In the genomic region with DNA sequence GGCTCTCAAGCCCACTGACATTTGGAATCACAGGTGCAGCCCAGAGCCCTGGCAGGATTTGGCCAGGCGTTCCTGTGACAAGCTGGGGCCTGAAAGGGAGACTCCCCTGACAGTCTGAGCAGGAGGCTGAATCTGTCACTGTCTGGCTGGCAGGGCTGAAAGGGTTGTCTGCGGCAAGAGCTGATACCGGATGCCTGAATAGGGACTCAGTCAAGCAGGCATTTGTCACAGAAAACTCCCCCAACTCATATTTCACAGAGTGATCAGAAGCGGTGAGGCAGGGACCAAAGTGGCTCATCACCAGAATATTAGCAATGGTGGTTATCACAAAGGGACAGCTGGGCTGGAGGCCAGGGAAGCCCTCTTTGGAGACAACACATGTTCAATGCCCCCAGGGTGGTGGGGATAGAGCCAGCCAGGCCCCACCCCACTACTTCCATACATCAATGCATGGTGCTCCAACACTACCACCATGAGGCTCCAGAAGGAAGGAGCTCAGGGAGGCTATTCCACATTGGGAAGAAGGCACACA, we compare ENCODE assay signal across 19 cellular contexts.
A peak's percentile ranks its signal among the peaks of the same experiment; 100 is the strongest.
DNase-seq lines count a peak whose midpoint lies in the region; ATAC-seq, FAIRE-seq and TF ChIP-seq lines count a peak whose summit lies in the region.
"Had no signal": no experiment of that assay in that cellular context is flagged by ENCODE, and none has a peak within 500 bp of the region (broad histone marks: within the 10 kb centered on the region; RNA-seq: fewer than 3 reads in every experiment).

No MANE protein-coding gene starts in this region.

- TF ChIP-seq CTCF in H1 (IDR thresholded peaks at IDR 0.05; ENCODE audit: control extremely low read depth in 1 of 3, insufficient read depth in 1 of 3, low read depth in 1 of 3, low read length in 3 of 3) = peak in 2 of 3 experiments; percentile 24 to 47; a peak in 2 of 4 replicates
- TF ChIP-seq CTCF in osteocyte (IDR thresholded peaks at IDR 0.05) = peak; percentile 29

- no peak for TF ChIP-seq POLR2A in H1 (IDR thresholded peaks at IDR 0.05; ENCODE audit: control extremely low read depth in 1 of 2, low read depth in 2 of 2, low read length in 2 of 2)

- H3K23ac ChIP-seq in H1 (ENCODE audit: insufficient read length) = no peak overlapping the region

- no peak overlapping the region for H3K14ac ChIP-seq in H1 (ENCODE audit: insufficient read length)

- H2AK5ac ChIP-seq in H1 (ENCODE audit: low read depth, low read length) = no peak overlapping the region

- no peak for TF ChIP-seq EP300 in H1 (IDR thresholded peaks at IDR 0.05; ENCODE audit: borderline replicate concordance in 1 of 2, low read depth in 2 of 2, low read length in 2 of 2)

- H3K79me1 ChIP-seq in H1 (ENCODE audit: low read depth, low read length) = no peaks in the 10 kb centered on the region

- FAIRE-seq in H1 (lab: Jason Lieb, UNC) = no peak
- FAIRE-seq: G401.6, GM18507 had no signal

- H4K20me1 ChIP-seq in H1 (replicated peaks in 1 of 2; ENCODE audit: control insufficient read depth in 1 of 2, insufficient read depth in 2 of 2, low read length in 2 of 2) = no peaks in the 10 kb centered on the region

- H3K9me3 Mint-ChIP-seq in osteocyte (ENCODE audit: unreplicated experiment) = no peaks in the 10 kb centered on the region
- H3K9me3 Mint-ChIP-seq: activated T-helper 1 cell treated with anti-CD3 and anti-CD28 coated beads, Interleukin-12 subunit alpha, Interleukin-12 subunit beta, Interleukin-2, Interleukin-4 antibody, amounts not matched to agents 30 ng/mL and 10 ng/mL and 1 ng/mL, durations not matched to agents 14 hours and 24 hours and 36 hours; T-helper 2 cell treated with Interferon-gamma antibody and Interleukin-4, amounts not matched to agents 5 μg/mL and 100 μg/mL, for 36 hours had no signal

- no peak overlapping the region for H3K4me3 ChIP-seq in H1 (ENCODE audit: extremely low read depth in 1 of 4, insufficient read depth in 2 of 4, low read depth in 3 of 4, low read length in 4 of 4)
- H3K4me3 ChIP-seq: ascending aorta, HAP-1 had no signal

- CTCF ChIA-PET in H1 (lab: Charles Lee; ENCODE audit: partially characterized antibody) = interaction anchor here (0.6 to 2.8 kb wide), 6 partner anchors 10 to 1342 kb away, joined by 3 to 12 read pairs (median 4); no protein-coding TSS in a partner anchor

- no peak overlapping the region for H4K8ac ChIP-seq in H1 (ENCODE audit: extremely low read depth, insufficient read depth, low read length)

- H3K9me3 ChIP-seq in H1 (ENCODE audit: insufficient read depth in 2 of 2, low read depth in 1 of 2, low read length in 1 of 2) = no peaks in the 10 kb centered on the region
- H3K9me3 ChIP-seq: ascending aorta, HAP-1 had no signal

- H3K27me3 Mint-ChIP-seq in osteocyte (ENCODE audit: unreplicated experiment) = no peaks in the 10 kb centered on the region
- H3K27me3 Mint-ChIP-seq: progenitor cell of endocrine pancreas had no signal

- POLR2A ChIA-PET in H1 (lab: Charles Lee; ENCODE audit: partially characterized antibody) = no interaction called here

- no peak overlapping the region for H3K27ac ChIP-seq in H1 (ENCODE audit: low read depth, low read length)
- H3K27ac ChIP-seq: ascending aorta, C4-2B had no signal

- no peak overlapping the region for H3K18ac ChIP-seq in H1 (ENCODE audit: extremely low read depth, low read length)

- H2BK12ac ChIP-seq in H1 (ENCODE audit: low read depth, low read length) = peak overlapping the region; percentile 6; the same call in 1 of the 2 replicates

- peak; percentile 92 for DNase-seq in NCI-H1694 (lab: John Stamatoyannopoulos, UW)
- peak in 1 of 2 experiments; percentile 1 for DNase-seq in H1 (ENCODE audit: low read depth in 1 of 2, low spot score in 2 of 2)
- no peak for DNase-seq in osteocyte (ENCODE audit: extremely low spot score, unreplicated experiment)
- DNase-seq in A172 (ENCODE audit: low spot score) = no peak
- no peak for DNase-seq in left colon
- DNase-seq in NCI-H226 = no peak
- DNase-seq: KBM-7, midbrain, NCI-H2029 treated with DMSO at 0.1 percent for 48 hours had no signal

- no peak overlapping the region for H3K27ac Mint-ChIP-seq in osteocyte (ENCODE audit: unreplicated experiment)
- H3K27ac Mint-ChIP-seq: activated T-helper 1 cell treated with anti-CD3 and anti-CD28 coated beads, Interleukin-12 subunit alpha, Interleukin-12 subunit beta, Interleukin-2, Interleukin-4 antibody, amounts not matched to agents 30 ng/mL and 10 ng/mL and 1 ng/mL, durations not matched to agents 14 hours and 24 hours and 36 hours; progenitor cell of endocrine pancreas; T-helper 2 cell treated with Interferon-gamma antibody and Interleukin-4, amounts not matched to agents 5 μg/mL and 100 μg/mL, for 36 hours had no signal

- no peak overlapping the region for H2AFZ ChIP-seq in H1 (ENCODE audit: low read length)

- no peaks in the 10 kb centered on the region for H3K27me3 ChIP-seq in H1 (replicated peaks in 1 of 4; ENCODE audit: control insufficient read depth in 3 of 4, extremely low read depth in 1 of 4, insufficient read depth in 3 of 4, low read length in 3 of 4)
- H3K27me3 ChIP-seq: ascending aorta had no signal

- no peak overlapping the region for H3K4ac ChIP-seq in H1 (replicated peaks; ENCODE audit: insufficient read length, low read depth, low read length)

- no peak overlapping the region for H3K4me3 Mint-ChIP-seq in osteocyte (ENCODE audit: unreplicated experiment)
- H3K4me3 Mint-ChIP-seq: activated T-helper 1 cell treated with anti-CD3 and anti-CD28 coated beads, Interleukin-12 subunit alpha, Interleukin-12 subunit beta, Interleukin-2, Interleukin-4 antibody, amounts not matched to agents 30 ng/mL and 10 ng/mL and 1 ng/mL, durations not matched to agents 14 hours and 24 hours and 36 hours; T-helper 2 cell treated with Interferon-gamma antibody and Interleukin-4, amounts not matched to agents 5 μg/mL and 100 μg/mL, for 36 hours had no signal

- H3K23me2 ChIP-seq in H1 (ENCODE audit: low read depth, low read length) = no peaks in the 10 kb centered on the region

- no peaks in the 10 kb centered on the region for H3K36me3 Mint-ChIP-seq in osteocyte (ENCODE audit: unreplicated experiment)

- no peak overlapping the region for H4K5ac ChIP-seq in H1 (ENCODE audit: insufficient read length, low read depth, low read length)

- 95% methylated on average over 4 of the region's 4 CpGs; no CpG with 5 or more reads in 1 of the 2 experiments for WGBS in H1 (ENCODE audit: extremely low coverage in 1 of 2, insufficient coverage in 1 of 2, insufficient read length in 1 of 2, insufficient replicate concordance in 2 of 2, low coverage in 1 of 2, low lambda C conversion rate in 2 of 2, missing lambda C conversion rate in 1 of 2), 2 experiments

- intact Hi-C loops in left colon (cut with DNase I, micrococcal nuclease) = no loop called here

- no peak overlapping the region for H2BK5ac ChIP-seq in H1 (ENCODE audit: low read depth, low read length)

- no peaks in the 10 kb centered on the region for H3K36me3 ChIP-seq in H1 (ENCODE audit: control insufficient read depth in 2 of 4, insufficient read depth in 4 of 4, low read length in 3 of 4)
- H3K36me3 ChIP-seq: ascending aorta, HAP-1 had no signal

- H3K4me2 ChIP-seq in H1 (ENCODE audit: insufficient read depth in 1 of 2, low read depth in 2 of 2, low read length in 2 of 2) = no peak overlapping the region

- no peak overlapping the region for H2BK120ac ChIP-seq in H1 (replicated peaks; ENCODE audit: low read depth, low read length)

- TF ChIP-seq RAD21 in H1 (IDR thresholded peaks at IDR 0.05 in 1 of 2, conservative IDR thresholded peaks at IDR 0.05 in 1 of 2; ENCODE audit: low read depth in 2 of 2, low read length in 2 of 2) = peak; percentile 57 to 69

- no peak overlapping the region for H2BK20ac ChIP-seq in H1 (ENCODE audit: low read length)

- H4K91ac ChIP-seq in H1 (replicated peaks; ENCODE audit: insufficient read length, low read length) = no peak overlapping the region

- H3K79me2 ChIP-seq in H1 (ENCODE audit: control insufficient read depth in 1 of 2, insufficient read depth in 2 of 2, low read length in 2 of 2) = no peaks in the 10 kb centered on the region

- no peak overlapping the region for H3K56ac ChIP-seq in H1 (replicated peaks; ENCODE audit: insufficient read length, low read depth, low read length)

- no peak overlapping the region for H3K9ac ChIP-seq in H1 (replicated peaks in 1 of 4; ENCODE audit: extremely low read depth in 1 of 4, low read depth in 3 of 4, low read length in 3 of 4)

- no peak overlapping the region for H2BK15ac ChIP-seq in H1 (ENCODE audit: low read length)

- no peaks in the 10 kb centered on the region for H3K4me1 ChIP-seq in H1 (replicated peaks in 1 of 4; ENCODE audit: control insufficient read depth in 3 of 4, insufficient read depth in 4 of 4, low read length in 3 of 4)
- H3K4me1 ChIP-seq: ascending aorta, HAP-1 had no signal

- peaks cover 14% of the 10 kb centered on the region for H3K4me1 Mint-ChIP-seq in osteocyte (ENCODE audit: unreplicated experiment)

- ATAC-seq in GM18511 (IDR thresholded peaks at IDR 0.05; ENCODE audit: unreplicated experiment) (peak; percentile 48), left colon (no peak)
- ATAC-seq: Panc1 had no signal

TF ChIP-seq in H1, 55 proteins besides CTCF, POLR2A, EP300 and RAD21:
- TF ChIP-seq SUZ12 (IDR thresholded peaks at IDR 0.05; ENCODE audit: low read length) = no peak
